ENCODE assay signal across 20 cellular contexts in the genomic region with DNA sequence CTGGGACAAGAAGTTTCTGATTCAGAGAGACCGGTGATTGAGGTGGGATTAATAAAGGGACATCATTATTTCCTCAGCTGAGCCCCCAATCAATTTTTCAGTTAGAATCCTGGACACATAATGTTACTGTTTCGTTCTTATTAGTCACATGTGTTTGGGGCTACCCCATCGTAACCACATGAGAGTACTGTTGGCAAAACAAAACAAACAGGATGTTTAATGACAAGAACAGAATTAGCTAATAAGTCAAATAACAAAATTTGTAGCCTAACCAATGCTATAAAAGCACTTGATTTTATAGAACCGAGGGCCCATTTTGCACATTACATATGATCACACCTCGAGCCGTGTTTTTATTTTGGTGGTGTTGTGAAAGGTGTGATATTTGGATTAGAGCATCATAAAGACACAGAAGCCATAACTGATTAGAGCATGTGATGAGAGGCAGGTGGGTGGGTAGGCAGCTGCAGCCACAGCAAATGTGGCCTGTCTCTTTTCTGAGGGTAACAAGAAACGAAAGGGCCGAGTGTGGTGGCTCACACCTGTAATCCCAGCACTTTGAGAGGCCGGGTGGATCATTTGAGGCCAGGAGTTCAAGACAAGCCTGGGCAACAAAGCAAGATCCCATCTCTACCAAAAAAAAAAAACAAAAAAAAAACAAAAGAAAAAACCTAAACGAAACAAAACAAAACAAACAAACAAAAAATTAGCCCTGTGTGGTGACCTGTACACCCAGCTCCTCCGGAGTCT. TPM values are rescaled to one million over a fixed set of nuclear protein-coding genes. Genes with fewer than 3 reads are reported as not detected.
DNase-seq lines count a peak whose midpoint lies in the region; ATAC-seq and TF ChIP-seq lines count a peak whose summit lies in the region.
"Had no signal": no experiment of that assay in that cellular context is flagged by ENCODE, and none has a peak within 500 bp of the region (broad histone marks: within the 10 kb centered on the region; RNA-seq: fewer than 3 reads in every experiment).

No MANE protein-coding gene starts in this region.

- CTCF ChIA-PET in OCI-LY7 (lab: Charles Lee; ENCODE audit: unreplicated experiment) = no interaction called here

- H3K9me3 ChIP-seq in OCI-LY7 (ENCODE audit: low read length) = no peaks in the 10 kb centered on the region
- H3K9me3 ChIP-seq: heart right ventricle had no signal

- H2AFZ ChIP-seq in OCI-LY7 (ENCODE audit: low read length) = peak overlapping the region; percentile 10; the same call in 1 of the 2 replicates

- no peaks in the 10 kb centered on the region for H3K9me2 ChIP-seq in OCI-LY7 (ENCODE audit: insufficient read depth, low read length)

- ATAC-seq in GM18858 (IDR thresholded peaks at IDR 0.05; ENCODE audit: unreplicated experiment) = peak; percentile 30
- ATAC-seq in GM21528 (IDR thresholded peaks at IDR 0.05; ENCODE audit: low FRiP score, unreplicated experiment) = peak; percentile 26
- peak; percentile 27 for ATAC-seq in HG03060 (IDR thresholded peaks at IDR 0.05; ENCODE audit: low read depth, unreplicated experiment)
- ATAC-seq in left ventricle myocardium superior = no peak
- ATAC-seq: activated CD8-positive, alpha-beta memory T cell treated with anti-CD3 and anti-CD28 coated beads, Interleukin-2, amount 10 ng/mL, durations not matched to agents 7 days and 5 days; activated naive CD4-positive, alpha-beta T cell treated with anti-CD3 and anti-CD28 coated beads, Interleukin-2, amount 50 U/mL, for 72 hours; heart right ventricle; K562; naive thymus-derived CD4-positive, alpha-beta T cell; sciatic nerve had no signal

- BruUV-seq in OCI-LY7 (replicated peaks; lab: Mats Ljungman, UMichigan) = no TSS peak

- TF ChIP-seq CTCF in OCI-LY7 (conservative IDR thresholded peaks at IDR 0.05; ENCODE audit: low read length) = no peak

- no peaks in the 10 kb centered on the region for H3K79me2 ChIP-seq in OCI-LY7 (ENCODE audit: insufficient read depth, low read depth, low read length)

- intact Hi-C loops in OCI-LY7 (cut with micrococcal nuclease; ENCODE audit: unreplicated experiment) = no loop called here
- intact Hi-C loops in left ventricle myocardium superior (cut with micrococcal nuclease) = loop anchor here (10.0 kb wide), 1 partner anchor 127 kb away; no protein-coding TSS in a partner anchor

- H3K4me1 ChIP-seq in OCI-LY7 (ENCODE audit: insufficient read depth, low read length, poor library complexity, severe bottlenecking) = peaks cover 51% of the 10 kb centered on the region

- no peaks in the 10 kb centered on the region for H3K36me3 ChIP-seq in OCI-LY7 (ENCODE audit: insufficient read depth, low read length)
- H3K36me3 ChIP-seq: heart right ventricle, WERI-Rb-1 had no signal

- H4K20me1 ChIP-seq in OCI-LY7 (ENCODE audit: insufficient read depth, low read length) = no peaks in the 10 kb centered on the region

- no peak overlapping the region for H3K27ac ChIP-seq in OCI-LY7 (ENCODE audit: low read depth, low read length, poor library complexity, severe bottlenecking)
- H3K27ac ChIP-seq: epithelial cell of prostate, WERI-Rb-1 had no signal

- DNase-seq in OCI-LY7 (ENCODE audit: low spot score) (no peak), left ventricle myocardium superior (no peak), ecto neural progenitor cell (ENCODE audit: low spot score) (no peak), AG08395 (ENCODE audit: low spot score) (no peak)
- no peak for DNase-seq in activated T-cell treated with anti-CD3 and anti-CD28 coated beads, Interleukin-2, amount 50 U/mL, for 48 hours
- DNase-seq: activated CD8-positive, alpha-beta memory T cell treated with anti-CD3 and anti-CD28 coated beads, Interleukin-2, amount 10 ng/mL, durations not matched to agents 7 days and 5 days; AML-193; caudate nucleus; DMS53; heart right ventricle; naive thymus-derived CD4-positive, alpha-beta T cell; NCI-H1930; WERI-Rb-1 had no signal

- no peak overlapping the region for H3K4me2 ChIP-seq in OCI-LY7 (ENCODE audit: low read length)

- POLR2A ChIA-PET in OCI-LY7 (lab: Charles Lee) = interaction anchor here (0.6 to 0.7 kb wide), 2 partner anchors 8 to 127 kb away, joined by 3 to 4 read pairs; no protein-coding TSS in a partner anchor

- no peak overlapping the region for H3K4me3 ChIP-seq in OCI-LY7 (ENCODE audit: low read depth, low read length, poor library complexity, severe bottlenecking)
- H3K4me3 ChIP-seq: heart right ventricle, K562 had no signal

RNA-seq across cellular contexts. Expression of a gene that starts 1.8 kb away (rescaled TPM):
- total RNA-seq in OCI-LY7 (2014; rRNA removed; shearing (Covaris generic)) = not detected in 2 replicates
- total RNA-seq in OCI-LY7 (2022) = not detected in 2 replicates
- 9.3 TPM for total RNA-seq in left ventricle myocardium superior
- total RNA-seq: activated CD8-positive, alpha-beta memory T cell treated with anti-CD3 and anti-CD28 coated beads, Interleukin-2, amount 10 ng/mL, durations not matched to agents 7 days and 5 days; activated naive CD4-positive, alpha-beta T cell treated with anti-CD3 and anti-CD28 coated beads, Interleukin-2, amount 50 U/mL, for 72 hours; K562; naive thymus-derived CD4-positive, alpha-beta T cell had no signal

Comparison
In these comparisons a context has a peak if more than half of its experiments do, and no peak if none do; other contexts are left out.
1. RNA of a gene that starts 1.8 kb away (total RNA-seq): 9.3 TPM in left ventricle myocardium superior (single experiment); not detected in OCI-LY7; every median in the first group is over 10 times any median in the second.